26 cellular contexts compared by ENCODE assay signal in genomic region chr17:49624896-49625295, GRCh38. TPM values are rescaled to one million over a fixed set of nuclear protein-coding genes. Genes with fewer than 3 reads are reported as not detected.
DNase-seq lines count a peak whose midpoint lies in the region; ATAC-seq, FAIRE-seq and TF ChIP-seq lines count a peak whose summit lies in the region.
"Had no signal": no experiment of that assay in that cellular context is flagged by ENCODE, and none has a peak within 500 bp of the region (broad histone marks: within the 10 kb centered on the region; RNA-seq: fewer than 3 reads in every experiment).

No MANE protein-coding gene starts in this region.

- H3K4me3 ChIP-seq in astrocyte (ENCODE audit: insufficient read depth, low read depth, low read length) (no peak overlapping the region), foreskin fibroblast (ENCODE audit: low read depth in 1 of 2, low read length in 2 of 2) (no peak overlapping the region), tibial artery (no peak overlapping the region), thyroid gland (replicated peaks in 1 of 3) (no peak overlapping the region), right lobe of liver (no peak overlapping the region)
- H3K4me3 ChIP-seq: HAP-1, skin epidermis, vagina had no signal

- H3K9me3 Mint-ChIP-seq in astrocyte (ENCODE audit: unreplicated experiment), result no peaks in the 10 kb centered on the region
- H3K9me3 Mint-ChIP-seq: natural killer cell treated with Interleukin-12 subunit alpha and Interleukin-12 subunit beta and Interleukin-15 and Interleukin-18, amount 100 ng/mL, for 72 hours had no signal

- no peak overlapping the region for H3K27ac Mint-ChIP-seq in astrocyte (ENCODE audit: unreplicated experiment)
- H3K27ac Mint-ChIP-seq: natural killer cell treated with Interleukin-12 subunit alpha and Interleukin-12 subunit beta and Interleukin-15 and Interleukin-18, amount 100 ng/mL, for 72 hours had no signal

- no peak overlapping the region for H2AFZ ChIP-seq in astrocyte (ENCODE audit: low read depth, low read length)

- H3K4me3 Mint-ChIP-seq in astrocyte (ENCODE audit: unreplicated experiment), result no peak overlapping the region
- H3K4me3 Mint-ChIP-seq: natural killer cell treated with Interleukin-12 subunit alpha and Interleukin-12 subunit beta and Interleukin-15 and Interleukin-18, amount 100 ng/mL, for 72 hours had no signal

- H3K36me3 ChIP-seq in astrocyte (ENCODE audit: insufficient read depth, low read length), result peaks cover 7% of the 10 kb centered on the region
- peaks cover 18 to 24% (median 24%) of the 10 kb centered on the region in 3 donors for H3K36me3 ChIP-seq in tibial artery
- peaks cover 10 to 24% of the 10 kb centered on the region in 2 donors for H3K36me3 ChIP-seq in thyroid gland
- peaks cover 0 to 22% (median 8%) of the 10 kb centered on the region in 4 donors for H3K36me3 ChIP-seq in right lobe of liver

- intact Hi-C loops in Right ventricle myocardium superior (cut with DNase I), result no loop called here
- intact Hi-C loops in Right ventricle myocardium inferior (cut with DNase I), result no loop called here
- intact Hi-C loops in tibial artery (cut with DNase I; ENCODE audit: low total_unique reads), result no loop called here
- intact Hi-C loops in thyroid gland (cut with DNase I), result no loop called here
- intact Hi-C loops in right lobe of liver (cut with DNase I), result no loop called here

- H3K9ac ChIP-seq in astrocyte (ENCODE audit: low read length), result no peak overlapping the region

- H3K27me3 ChIP-seq in astrocyte (ENCODE audit: insufficient read depth, low read length) (no peaks in the 10 kb centered on the region), tibial artery (no peaks in the 10 kb centered on the region), thyroid gland (no peaks in the 10 kb centered on the region), right lobe of liver (no peaks in the 10 kb centered on the region)
- H3K27me3 ChIP-seq: vagina had no signal

- WGBS in thyroid gland, 2 donors, result 53 to 64% methylated on average over 3 of the region's 3 CpGs
- 73% methylated on average over 3 of the region's 3 CpGs for WGBS in right lobe of liver (ENCODE audit: insufficient coverage, low coverage, low lambda C conversion rate, missing lambda C conversion rate)

- no peak for DNase-seq in Right ventricle myocardium superior
- DNase-seq in Right ventricle myocardium inferior (ENCODE audit: missing footprints), result no peak
- DNase-seq in astrocyte (ENCODE audit: low read depth), result peak; percentile 51
- peak; percentile 36 to 77 for DNase-seq in foreskin fibroblast
- peak in 1 of 2 donors; percentile 29 for DNase-seq in tibial artery
- DNase-seq in thyroid gland, result no peak
- no peak for DNase-seq in right lobe of liver
- DNase-seq: activated CD4-positive, alpha-beta T cell treated with anti-CD3 and anti-CD28 coated beads for 4 hours; activated CD8-positive, alpha-beta memory T cell treated with anti-CD3 and anti-CD28 coated beads, Interleukin-2, amount 50 U/mL, for 4 hours; central memory CD4-positive, alpha-beta T cell; effector CD8-positive, alpha-beta T cell; GF-D8; KG1; NCI-H1092 treated with DMSO at 0.1 percent for 48 hours; NCI-H524 treated with DMSO at 0.1 percent for 48 hours; stimulated activated CD4-positive, alpha-beta T cell treated with anti-CD3 and anti-CD28 coated beads, Interleukin-4, amount 100 ng/mL, for 1 hour had no signal

- H3K36me3 Mint-ChIP-seq in astrocyte (ENCODE audit: low read depth, unreplicated experiment), result peaks cover 12% of the 10 kb centered on the region

- TF ChIP-seq CTCF in astrocyte (IDR thresholded peaks at IDR 0.05; ENCODE audit: insufficient read depth, low read depth, low read length) (no peak), foreskin fibroblast (IDR thresholded peaks at IDR 0.05; ENCODE audit: low read depth, low read length) (no peak), tibial artery (IDR thresholded peaks at IDR 0.05) (no peak), thyroid gland (IDR thresholded peaks at IDR 0.05) (no peak), right lobe of liver (IDR thresholded peaks at IDR 0.05) (no peak)

- H3K27me3 Mint-ChIP-seq in astrocyte (ENCODE audit: low read depth, unreplicated experiment), result no peaks in the 10 kb centered on the region
- H3K27me3 Mint-ChIP-seq: natural killer cell treated with Interleukin-12 subunit alpha and Interleukin-12 subunit beta and Interleukin-15 and Interleukin-18, amount 100 ng/mL, for 72 hours had no signal

- ATAC-seq in Right ventricle myocardium superior (ENCODE audit: poor library complexity) (peak; percentile 15), Right ventricle myocardium inferior (no peak), GM18873 (IDR thresholded peaks at IDR 0.05; ENCODE audit: low FRiP score, unreplicated experiment) (no peak), right lobe of liver (no peak)
- ATAC-seq: natural killer cell treated with Interleukin-12 subunit alpha and Interleukin-12 subunit beta and Interleukin-15 and Interleukin-18, amount 100 ng/mL, for 72 hours had no signal

- H3K27ac ChIP-seq in astrocyte (ENCODE audit: low read depth, low read length), result no peak overlapping the region
- H3K27ac ChIP-seq in tibial artery, result peak overlapping the region; percentile 86 to 90
- H3K27ac ChIP-seq in thyroid gland, result no peak overlapping the region
- H3K27ac ChIP-seq in right lobe of liver, result no peak overlapping the region
- H3K27ac ChIP-seq: C4-2B, skin epidermis, vagina had no signal

- FAIRE-seq in astrocyte (lab: Jason Lieb, UNC), result no peak
- FAIRE-seq: A204.1, GM12891, TTC549 had no signal

- TF ChIP-seq POLR2A in thyroid gland (IDR thresholded peaks at IDR 0.05) (no peak), right lobe of liver (IDR thresholded peaks at IDR 0.05) (no peak)

- H3K4me1 ChIP-seq in astrocyte (ENCODE audit: insufficient read depth, low read length), result no peaks in the 10 kb centered on the region
- H3K4me1 ChIP-seq in tibial artery, result peaks cover 0 to 100% (median 53%) of the 10 kb centered on the region in 4 donors
- peaks cover 9 to 34% of the 10 kb centered on the region in 2 donors for H3K4me1 ChIP-seq in thyroid gland
- H3K4me1 ChIP-seq in right lobe of liver, result peaks cover 0 to 19% (median 6%) of the 10 kb centered on the region in 4 donors
- H3K4me1 ChIP-seq: HAP-1 had no signal

- peaks cover 47% of the 10 kb centered on the region for H4K20me1 ChIP-seq in astrocyte (ENCODE audit: insufficient read depth, low read length)

- H3K4me2 ChIP-seq in astrocyte (ENCODE audit: low read length), result no peak overlapping the region

- H3K9me3 ChIP-seq in astrocyte (ENCODE audit: insufficient read depth, low read depth, low read length), result no peaks in the 10 kb centered on the region
- H3K9me3 ChIP-seq in tibial artery, result no peaks in the 10 kb centered on the region
- no peaks in the 10 kb centered on the region for H3K9me3 ChIP-seq in thyroid gland
- no peaks in the 10 kb centered on the region for H3K9me3 ChIP-seq in right lobe of liver
- H3K9me3 ChIP-seq: HAP-1, vagina had no signal

- H3K4me1 Mint-ChIP-seq in astrocyte (ENCODE audit: low read depth, unreplicated experiment), result peaks cover 11% of the 10 kb centered on the region

- H3K79me2 ChIP-seq in astrocyte (ENCODE audit: insufficient read depth, low read length), result peaks cover 41% of the 10 kb centered on the region

RNA-seq across cellular contexts. Expression of gene NXPH3, which starts 49.2 kb away (rescaled TPM):
- 3.7 TPM for total RNA-seq in Right ventricle myocardium superior
- 4.5 TPM for total RNA-seq in Right ventricle myocardium inferior
- total RNA-seq in astrocyte, result 0.19 and 0.43 TPM in 2 replicates
- total RNA-seq in thyroid gland, result 1 to 10 TPM; 1.0 to 5.1 (median 1.2) TPM
- under 1 TPM in 5 of 6 experiments, not detected in 1; 0.09 to 0.43 (median 0.21) TPM for total RNA-seq in right lobe of liver
- total RNA-seq: kidney epithelial cell; natural killer cell treated with Interleukin-12 subunit alpha and Interleukin-12 subunit beta and Interleukin-15 and Interleukin-18, amount 100 ng/mL, for 72 hours had no signal

RNA-seq across cellular contexts. Expression of gene SPOP, which starts 53.0 kb away (rescaled TPM):
- total RNA-seq in Right ventricle myocardium superior (64.0 TPM), Right ventricle myocardium inferior (73.1 TPM), astrocyte (46.6 and 48.6 TPM in 2 replicates), thyroid gland (10 to 100 TPM; 78.5 to 86.4 (median 81.6) TPM), right lobe of liver (10 to 100 TPM; 26.9 to 41.0 (median 34.1) TPM)

Comparison
In these comparisons a context has a peak if more than half of its experiments do, and no peak if none do; other contexts are left out.
1. DNase-seq: peak in astrocyte (single experiment) and foreskin fibroblast (2 of 2); none in Right ventricle myocardium superior (single experiment), Right ventricle myocardium inferior (single experiment), thyroid gland (0 of 2) and right lobe of liver (0 of 3).
2. H3K27ac ChIP-seq: peak in tibial artery (2 of 2); none in astrocyte (single experiment), thyroid gland (0 of 3) and right lobe of liver (0 of 3).